13 cellular contexts compared by ENCODE assay signal in genomic region chrX:27008486-27008885, GRCh38.
"Had no signal": no experiment of that assay in that cellular context is flagged by ENCODE, and none has a peak within 500 bp of the region (broad histone marks: within the 10 kb centered on the region; RNA-seq: fewer than 3 reads in every experiment).

No MANE protein-coding gene starts in this region.

- ATAC-seq: activated T-cell treated with anti-CD3 and anti-CD28 coated beads, Interleukin-2, amount 50 U/mL, for 72 hours; esophagus mucosa; mucosa of descending colon; naive thymus-derived CD8-positive, alpha-beta T cell; stimulated activated naive CD8-positive, alpha-beta T cell treated with anti-CD3 and anti-CD28 coated beads, Interleukin-15, amount 100 ng/mL, for 72 hours had no signal

- H3K27me3 Mint-ChIP-seq: activated CD4-positive, alpha-beta memory T cell treated with anti-CD3 and anti-CD28 coated beads, Interleukin-2, amount 10 ng/mL, durations not matched to agents 7 days and 5 days; activated naive CD8-positive, alpha-beta T cell treated with anti-CD3 and anti-CD28 coated beads, Interleukin-2, amount 10 ng/mL, durations not matched to agents 7 days and 5 days; naive thymus-derived CD8-positive, alpha-beta T cell; stimulated activated naive CD8-positive, alpha-beta T cell treated with anti-CD3 and anti-CD28 coated beads, Interleukin-15, amount 100 ng/mL, for 72 hours had no signal

- H3K9me3 ChIP-seq: ascending aorta, mucosa of descending colon, right atrium auricular region, testis had no signal

- H3K27ac Mint-ChIP-seq: activated CD4-positive, alpha-beta memory T cell treated with anti-CD3 and anti-CD28 coated beads, Interleukin-2, amount 10 ng/mL, durations not matched to agents 7 days and 5 days; activated naive CD8-positive, alpha-beta T cell treated with anti-CD3 and anti-CD28 coated beads, Interleukin-2, amount 10 ng/mL, durations not matched to agents 7 days and 5 days; activated T-cell treated with anti-CD3 and anti-CD28 coated beads, Interleukin-2, amount 50 U/mL, for 72 hours; naive thymus-derived CD8-positive, alpha-beta T cell; stimulated activated naive CD8-positive, alpha-beta T cell treated with anti-CD3 and anti-CD28 coated beads, Interleukin-15, amount 100 ng/mL, for 72 hours had no signal

- H3K4me3 Mint-ChIP-seq: activated CD4-positive, alpha-beta memory T cell treated with anti-CD3 and anti-CD28 coated beads, Interleukin-2, amount 10 ng/mL, durations not matched to agents 7 days and 5 days; activated naive CD8-positive, alpha-beta T cell treated with anti-CD3 and anti-CD28 coated beads, Interleukin-2, amount 10 ng/mL, durations not matched to agents 7 days and 5 days; activated T-cell treated with anti-CD3 and anti-CD28 coated beads, Interleukin-2, amount 50 U/mL, for 72 hours; naive thymus-derived CD8-positive, alpha-beta T cell; stimulated activated naive CD8-positive, alpha-beta T cell treated with anti-CD3 and anti-CD28 coated beads, Interleukin-15, amount 100 ng/mL, for 72 hours had no signal

- H3K4me1 Mint-ChIP-seq: activated CD4-positive, alpha-beta memory T cell treated with anti-CD3 and anti-CD28 coated beads, Interleukin-2, amount 10 ng/mL, durations not matched to agents 7 days and 5 days; activated naive CD8-positive, alpha-beta T cell treated with anti-CD3 and anti-CD28 coated beads, Interleukin-2, amount 10 ng/mL, durations not matched to agents 7 days and 5 days; naive thymus-derived CD8-positive, alpha-beta T cell; stimulated activated naive CD8-positive, alpha-beta T cell treated with anti-CD3 and anti-CD28 coated beads, Interleukin-15, amount 100 ng/mL, for 72 hours had no signal

- DNase-seq: activated CD4-positive, alpha-beta memory T cell treated with anti-CD3 and anti-CD28 coated beads, Interleukin-2, amount 10 ng/mL, durations not matched to agents 7 days and 5 days; activated naive CD8-positive, alpha-beta T cell treated with anti-CD3 and anti-CD28 coated beads, Interleukin-2, amount 10 ng/mL, durations not matched to agents 7 days and 5 days; activated T-cell treated with anti-CD3 and anti-CD28 coated beads, Interleukin-2, amount 50 U/mL, for 72 hours; dorsolateral prefrontal cortex; mucosa of descending colon; naive thymus-derived CD8-positive, alpha-beta T cell; posterior cingulate gyrus; stimulated activated CD4-positive, alpha-beta T cell treated with anti-CD3 and anti-CD28 coated beads, Interleukin-4, amount 100 ng/mL, for 4 hours; stimulated activated naive CD8-positive, alpha-beta T cell treated with anti-CD3 and anti-CD28 coated beads, Interleukin-15, amount 100 ng/mL, for 72 hours; testis had no signal

- H3K36me3 Mint-ChIP-seq: activated naive CD8-positive, alpha-beta T cell treated with anti-CD3 and anti-CD28 coated beads, Interleukin-2, amount 10 ng/mL, durations not matched to agents 7 days and 5 days; naive thymus-derived CD8-positive, alpha-beta T cell had no signal
